ENCODE assay signal across 9 cellular contexts in the genomic region with DNA sequence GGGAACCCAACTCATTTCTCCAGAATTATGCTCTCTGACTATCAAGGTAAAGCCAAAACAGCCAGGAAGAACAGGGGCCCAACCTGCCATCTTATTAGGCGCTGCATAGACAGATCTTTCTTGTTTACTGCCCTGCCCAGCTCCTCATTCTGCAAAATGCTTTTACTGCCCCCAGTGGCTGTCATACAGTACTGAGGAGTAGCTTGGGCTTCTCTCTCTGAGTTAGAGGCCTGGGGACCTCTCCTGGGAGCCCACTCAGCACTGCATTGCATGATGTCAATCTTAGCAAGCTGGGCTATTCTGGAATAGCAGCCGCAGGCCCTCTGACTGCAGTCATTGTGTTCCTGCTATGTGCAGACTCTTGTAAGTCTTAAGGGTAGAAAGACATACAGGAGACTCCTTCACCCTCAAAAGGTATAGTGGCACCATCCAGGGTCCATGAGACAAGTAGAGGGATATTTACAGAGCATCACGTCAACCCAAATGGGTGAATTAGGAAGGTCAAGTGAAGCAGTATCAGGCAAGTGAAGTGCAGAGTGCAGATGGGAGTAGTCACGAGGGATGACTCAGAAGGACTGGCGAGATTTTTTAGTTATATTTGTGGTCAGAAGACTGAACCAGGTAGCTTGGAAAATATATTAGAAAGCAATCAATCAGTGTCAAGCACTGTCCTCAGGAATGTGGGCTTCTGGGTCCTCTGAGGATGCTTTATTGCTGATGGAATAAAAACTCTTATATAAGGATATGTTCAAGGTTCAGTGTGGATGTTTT.
DNase-seq lines count a peak whose midpoint lies in the region; ATAC-seq and TF ChIP-seq lines count a peak whose summit lies in the region.
"Had no signal": no experiment of that assay in that cellular context is flagged by ENCODE, and none has a peak within 500 bp of the region (broad histone marks: within the 10 kb centered on the region; RNA-seq: fewer than 3 reads in every experiment).

No MANE protein-coding gene starts in this region.

- intact Hi-C loops in psoas muscle (cut with DNase I) = no loop called here

- no peaks in the 10 kb centered on the region for H3K27me3 Mint-ChIP-seq in nephron (ENCODE audit: low read depth)

- H3K27ac ChIP-seq in psoas muscle = no peak overlapping the region

- no peak overlapping the region for H3K4me3 ChIP-seq in psoas muscle

- 73 to 76% (median 75%) methylated on average over 5 of the region's 5 CpGs for WGBS in psoas muscle, 3 donors

- H3K9me3 ChIP-seq in psoas muscle = no peaks in the 10 kb centered on the region

- no peak overlapping the region for H3K4me3 Mint-ChIP-seq in nephron

- H3K36me3 ChIP-seq in psoas muscle (ENCODE audit: insufficient read depth in 1 of 2, low read depth in 1 of 2) = no peaks in the 10 kb centered on the region

- peaks cover 18% of the 10 kb centered on the region for H3K4me1 Mint-ChIP-seq in nephron

- TF ChIP-seq CTCF in nephron (IDR thresholded peaks at IDR 0.05; ENCODE audit: unreplicated experiment in 3 of 3) (peak; percentile 20 to 40 (median 28)), psoas muscle (IDR thresholded peaks at IDR 0.05) (no peak)

- peak; percentile 67 for ATAC-seq in GM18511 (IDR thresholded peaks at IDR 0.05; ENCODE audit: unreplicated experiment)
- ATAC-seq in HG03103 (IDR thresholded peaks at IDR 0.05; ENCODE audit: low read depth, unreplicated experiment) = peak; percentile 84
- ATAC-seq in psoas muscle = no peak
- no peak for ATAC-seq in HG03460 (IDR thresholded peaks at IDR 0.05; ENCODE audit: unreplicated experiment)

- no peaks in the 10 kb centered on the region for H3K4me1 ChIP-seq in psoas muscle

- peak; percentile 10 for DNase-seq in UCSD-AML1 (lab: John Stamatoyannopoulos, UW; ENCODE audit: unreplicated experiment)
- DNase-seq in psoas muscle = no peak
- no peak for DNase-seq in T-helper 2 cell
- no peak for DNase-seq in NCI-H524 (lab: John Stamatoyannopoulos, UW)
- DNase-seq: hippocampal formation had no signal

- no peaks in the 10 kb centered on the region for H3K27me3 ChIP-seq in psoas muscle (ENCODE audit: insufficient read depth in 3 of 3, low read length in 2 of 3)

- H3K27ac Mint-ChIP-seq in nephron = peak overlapping the region in 1 of 3 experiments; percentile 3

- no peaks in the 10 kb centered on the region for H3K9me3 Mint-ChIP-seq in nephron

- no peaks in the 10 kb centered on the region for H3K36me3 Mint-ChIP-seq in nephron (ENCODE audit: low read depth)

Comparison
In these comparisons a context has a peak if more than half of its experiments do, and no peak if none do; other contexts are left out.
1. ATAC-seq: peak in GM18511 (single experiment) and HG03103 (single experiment); none in psoas muscle (0 of 4) and HG03460 (single experiment).